In genomic region chr7:54674891-54675290, GRCh38 we compare ENCODE assay signal across 18 cellular contexts.
DNase-seq lines count a peak whose midpoint lies in the region; ATAC-seq, FAIRE-seq and TF ChIP-seq lines count a peak whose summit lies in the region.
"Had no signal": no experiment of that assay in that cellular context is flagged by ENCODE, and none has a peak within 500 bp of the region (broad histone marks: within the 10 kb centered on the region; RNA-seq: fewer than 3 reads in every experiment).

No MANE protein-coding gene starts in this region.

- H3K36me3 Mint-ChIP-seq in GM23338 (ENCODE audit: low read depth) = peaks cover 4% of the 10 kb centered on the region; the same call in 1 of the 3 replicates
- H3K36me3 Mint-ChIP-seq: CD4-positive, alpha-beta memory T cell had no signal

- H2BK5ac ChIP-seq in H1 (ENCODE audit: low read depth, low read length) = no peak overlapping the region

- peaks cover 3% of the 10 kb centered on the region; the same call in 1 of the 3 replicates for H3K9me3 Mint-ChIP-seq in GM23338

- H2BK20ac ChIP-seq in H1 (ENCODE audit: low read length) = no peak overlapping the region

- POLR2A ChIA-PET in H1 (lab: Charles Lee; ENCODE audit: partially characterized antibody) = no interaction called here

- H2AK5ac ChIP-seq in H1 (ENCODE audit: low read depth, low read length) = no peak overlapping the region

- CTCF ChIA-PET in H1 (lab: Charles Lee; ENCODE audit: partially characterized antibody) = interaction anchor here (0.6 kb wide), 1 partner anchor 1307 kb away, joined by 3 read pairs; no protein-coding TSS in a partner anchor

- DNase-seq in GM23338 (ENCODE audit: low spot score) (no peak), H1 (ENCODE audit: low read depth in 1 of 2, low spot score in 2 of 2) (no peak), esophagus muscularis mucosa (ENCODE audit: extremely low spot score) (no peak), NCI-H524 treated with DMSO at 0.1 percent for 48 hours (lab: John Stamatoyannopoulos, UW) (no peak)
- DNase-seq: C1 segment of cervical spinal cord; Calu3; CD4-positive, alpha-beta memory T cell; COR-L47; DMS153; DND-41; GDM1; GM23248; HCEC 1CT had no signal

- H3K27ac Mint-ChIP-seq in GM23338 = no peak overlapping the region
- H3K27ac Mint-ChIP-seq: CD4-positive, alpha-beta memory T cell had no signal

- H3K4me1 Mint-ChIP-seq in GM23338 = peaks cover 18% of the 10 kb centered on the region
- H3K4me1 Mint-ChIP-seq: CD4-positive, alpha-beta memory T cell had no signal

- no peaks in the 10 kb centered on the region for H3K79me1 ChIP-seq in H1 (ENCODE audit: low read depth, low read length)

- no peak overlapping the region for H2BK120ac ChIP-seq in H1 (replicated peaks; ENCODE audit: low read depth, low read length)

- FAIRE-seq in H1 (lab: Jason Lieb, UNC) = no peak
- FAIRE-seq: GM12878, GM19239, H54 had no signal

- H3K4me3 ChIP-seq in GM23338 (no peak overlapping the region), HUES6 (ENCODE audit: low read depth, low read length) (no peak overlapping the region), H1 (ENCODE audit: extremely low read depth in 1 of 4, insufficient read depth in 2 of 4, low read depth in 3 of 4, low read length in 4 of 4) (no peak overlapping the region), esophagus muscularis mucosa (no peak overlapping the region)
- H3K4me3 ChIP-seq: GM12878, GM23248 had no signal

- H3K4ac ChIP-seq in H1 (replicated peaks; ENCODE audit: insufficient read length, low read depth, low read length) = no peak overlapping the region

- H3K23me2 ChIP-seq in H1 (ENCODE audit: low read depth, low read length) = no peaks in the 10 kb centered on the region

- no peak for TF ChIP-seq RAD21 in H1 (IDR thresholded peaks at IDR 0.05 in 1 of 2, conservative IDR thresholded peaks at IDR 0.05 in 1 of 2; ENCODE audit: low read depth in 2 of 2, low read length in 2 of 2)

- H3K18ac ChIP-seq in H1 (ENCODE audit: extremely low read depth, low read length) = no peak overlapping the region

- H3K79me2 ChIP-seq in GM23338 (replicated peaks; ENCODE audit: insufficient read depth) (no peaks in the 10 kb centered on the region), H1 (ENCODE audit: control insufficient read depth in 1 of 2, insufficient read depth in 2 of 2, low read length in 2 of 2) (no peaks in the 10 kb centered on the region)

- 89% methylated on average over 1 of the region's 3 CpGs; no CpG with 5 or more reads in 1 of the 2 experiments for WGBS in H1 (ENCODE audit: extremely low coverage in 1 of 2, insufficient coverage in 1 of 2, insufficient read length in 1 of 2, insufficient replicate concordance in 2 of 2, low coverage in 1 of 2, low lambda C conversion rate in 2 of 2, missing lambda C conversion rate in 1 of 2), 2 experiments
- WGBS in esophagus muscularis mucosa = 87% methylated on average over 3 of the region's 3 CpGs

- TF ChIP-seq EP300 in H1 (IDR thresholded peaks at IDR 0.05; ENCODE audit: borderline replicate concordance in 1 of 2, low read depth in 2 of 2, low read length in 2 of 2) (no peak), esophagus muscularis mucosa (IDR thresholded peaks at IDR 0.05) (no peak)

- H3K56ac ChIP-seq in H1 (replicated peaks; ENCODE audit: insufficient read length, low read depth, low read length) = no peak overlapping the region

- no peak overlapping the region for H4K5ac ChIP-seq in H1 (ENCODE audit: insufficient read length, low read depth, low read length)

- peaks cover 25% of the 10 kb centered on the region for H3K4me1 ChIP-seq in GM23338 (ENCODE audit: insufficient read depth)
- peaks cover 22% of the 10 kb centered on the region for H3K4me1 ChIP-seq in HUES6 (ENCODE audit: control insufficient read depth, insufficient read depth, low read length)
- H3K4me1 ChIP-seq in H1 (replicated peaks in 1 of 4; ENCODE audit: control insufficient read depth in 3 of 4, insufficient read depth in 4 of 4, low read length in 3 of 4) = no peaks in the 10 kb centered on the region; a peak in 1 of 7 replicates
- no peaks in the 10 kb centered on the region for H3K4me1 ChIP-seq in esophagus muscularis mucosa

- peaks cover 11% of the 10 kb centered on the region for H3K9me2 ChIP-seq in GM23338 (ENCODE audit: insufficient read depth)

- H2AFZ ChIP-seq in GM23338 (peak overlapping the region; percentile 63), H1 (ENCODE audit: low read length) (peak overlapping the region; percentile 60; the same call in 1 of the 2 replicates)
- H2AFZ ChIP-seq: GM23248 had no signal

- H3K9ac ChIP-seq in HUES6 (ENCODE audit: low read length) (peak overlapping the region; percentile 72), H1 (replicated peaks in 1 of 4; ENCODE audit: extremely low read depth in 1 of 4, low read depth in 3 of 4, low read length in 3 of 4) (no peak overlapping the region)
- H3K9ac ChIP-seq: GM23248 had no signal

- no peak overlapping the region for H2BK15ac ChIP-seq in H1 (ENCODE audit: low read length)

- H3K14ac ChIP-seq in H1 (ENCODE audit: insufficient read length) = no peak overlapping the region

- intact Hi-C loops in esophagus muscularis mucosa (cut with DNase I) = no loop called here

- TF ChIP-seq CTCF in GM23338 (conservative IDR thresholded peaks at IDR 0.05; ENCODE audit: low read depth in 2 of 2) (no peak), H1 (IDR thresholded peaks at IDR 0.05; ENCODE audit: control extremely low read depth in 1 of 3, insufficient read depth in 1 of 3, low read depth in 1 of 3, low read length in 3 of 3) (no peak), esophagus muscularis mucosa (IDR thresholded peaks at IDR 0.05) (no peak)

- H3K27me3 Mint-ChIP-seq in GM23338 (ENCODE audit: insufficient read depth, low read depth, poor library complexity) = peaks cover 2% of the 10 kb centered on the region
- H3K27me3 Mint-ChIP-seq: CD4-positive, alpha-beta memory T cell had no signal

- no peak overlapping the region for H3K23ac ChIP-seq in H1 (ENCODE audit: insufficient read length)

- H4K91ac ChIP-seq in H1 (replicated peaks; ENCODE audit: insufficient read length, low read length) = no peak overlapping the region

- H3K4me2 ChIP-seq in GM23338 (no peak overlapping the region), H1 (ENCODE audit: insufficient read depth in 1 of 2, low read depth in 2 of 2, low read length in 2 of 2) (no peak overlapping the region)

- H3K27me3 ChIP-seq in GM23338 (ENCODE audit: insufficient read depth) (no peaks in the 10 kb centered on the region), HUES6 (ENCODE audit: control insufficient read depth, insufficient read depth, low read length) (no peaks in the 10 kb centered on the region), H1 (replicated peaks in 1 of 4; ENCODE audit: control insufficient read depth in 3 of 4, extremely low read depth in 1 of 4, insufficient read depth in 3 of 4, low read length in 3 of 4) (no peaks in the 10 kb centered on the region), esophagus muscularis mucosa (peaks cover 0 to 3% (median 0%) of the 10 kb centered on the region in 4 donors)

- ATAC-seq in GM23338 (no peak; the same call in 2 of the 3 replicates), HG03460 (IDR thresholded peaks at IDR 0.05; ENCODE audit: unreplicated experiment) (no peak)
- ATAC-seq: GM12878 had no signal

- H3K36me3 ChIP-seq in GM23338 (ENCODE audit: insufficient read depth) (no peaks in the 10 kb centered on the region), HUES6 (ENCODE audit: control insufficient read depth, insufficient read depth, low read length) (no peaks in the 10 kb centered on the region), H1 (ENCODE audit: control insufficient read depth in 2 of 4, insufficient read depth in 4 of 4, low read length in 3 of 4) (no peaks in the 10 kb centered on the region), esophagus muscularis mucosa (no peaks in the 10 kb centered on the region)

- TF ChIP-seq POLR2A in H1 (IDR thresholded peaks at IDR 0.05; ENCODE audit: control extremely low read depth in 1 of 2, low read depth in 2 of 2, low read length in 2 of 2) (no peak), esophagus muscularis mucosa (IDR thresholded peaks at IDR 0.05; ENCODE audit: low read depth) (no peak)

- H3K9me3 ChIP-seq in HUES6 (ENCODE audit: control insufficient read depth, insufficient read depth, low read depth, low read length) (no peaks in the 10 kb centered on the region), H1 (ENCODE audit: insufficient read depth in 2 of 2, low read depth in 1 of 2, low read length in 1 of 2) (no peaks in the 10 kb centered on the region), esophagus muscularis mucosa (no peaks in the 10 kb centered on the region)

- no peaks in the 10 kb centered on the region for H3F3A ChIP-seq in GM23338 (replicated peaks; ENCODE audit: low read depth)

- H3K27ac ChIP-seq in GM23338 (ENCODE audit: low read depth) (no peak overlapping the region), HUES6 (ENCODE audit: low read depth, low read length) (peak overlapping the region; percentile 65; the same call in 1 of the 2 replicates), H1 (ENCODE audit: low read depth, low read length) (no peak overlapping the region), esophagus muscularis mucosa (replicated peaks in 1 of 4) (no peak overlapping the region)
- H3K27ac ChIP-seq: GM23248 had no signal

- no peak overlapping the region for H4K8ac ChIP-seq in H1 (ENCODE audit: extremely low read depth, insufficient read depth, low read length)

- no peak overlapping the region for H2BK12ac ChIP-seq in H1 (ENCODE audit: low read depth, low read length)

- H3K4me3 Mint-ChIP-seq in GM23338 = no peak overlapping the region
- H3K4me3 Mint-ChIP-seq: CD4-positive, alpha-beta memory T cell had no signal

- H4K20me1 ChIP-seq in GM23338 (replicated peaks; ENCODE audit: insufficient read depth) (no peaks in the 10 kb centered on the region), H1 (replicated peaks in 1 of 2; ENCODE audit: control insufficient read depth in 1 of 2, insufficient read depth in 2 of 2, low read length in 2 of 2) (no peaks in the 10 kb centered on the region)

TF ChIP-seq in GM23338, 12 proteins besides CTCF, POLR2A, EP300 and RAD21 (continues in another document):
- TF ChIP-seq NANOG (IDR thresholded peaks at IDR 0.05; ENCODE audit: borderline replicate concordance) (no peak), CREB1 (CRISPR knock-in tag; IDR thresholded peaks at IDR 0.05; ENCODE audit: low read depth) (no peak), ZNF331 (CRISPR knock-in tag; IDR thresholded peaks at IDR 0.05; ENCODE audit: low read depth) (no peak)

TF ChIP-seq in H1, 55 proteins besides CTCF, POLR2A, EP300 and RAD21 (continues in another document):
- TF ChIP-seq CREB1 (IDR thresholded peaks at IDR 0.05) = no peak
- TF ChIP-seq KDM1A (IDR thresholded peaks at IDR 0.05; ENCODE audit: borderline replicate concordance, low read length) = no peak
- no peak for TF ChIP-seq HDAC2 (IDR thresholded peaks at IDR 0.05; ENCODE audit: borderline replicate concordance in 1 of 2, low read depth in 2 of 2, low read length in 2 of 2)
- no peak for TF ChIP-seq BACH1 (IDR thresholded peaks at IDR 0.05; ENCODE audit: low read length)
- TF ChIP-seq ASH2L (IDR thresholded peaks at IDR 0.05; ENCODE audit: low read length) = no peak
- TF ChIP-seq CBX5 (IDR thresholded peaks at IDR 0.05; ENCODE audit: low read depth, low read length) = no peak
- no peak for TF ChIP-seq BCL11A (IDR thresholded peaks at IDR 0.05; ENCODE audit: low read depth in 2 of 2, low read length in 2 of 2)
- TF ChIP-seq GABPA (IDR thresholded peaks at IDR 0.05; ENCODE audit: borderline replicate concordance, insufficient read depth, low read length) = no peak
- TF ChIP-seq SP2 (IDR thresholded peaks at IDR 0.05; ENCODE audit: low read length) = no peak
